ENCODE assay signal across 1 cellular context in the genomic region with DNA sequence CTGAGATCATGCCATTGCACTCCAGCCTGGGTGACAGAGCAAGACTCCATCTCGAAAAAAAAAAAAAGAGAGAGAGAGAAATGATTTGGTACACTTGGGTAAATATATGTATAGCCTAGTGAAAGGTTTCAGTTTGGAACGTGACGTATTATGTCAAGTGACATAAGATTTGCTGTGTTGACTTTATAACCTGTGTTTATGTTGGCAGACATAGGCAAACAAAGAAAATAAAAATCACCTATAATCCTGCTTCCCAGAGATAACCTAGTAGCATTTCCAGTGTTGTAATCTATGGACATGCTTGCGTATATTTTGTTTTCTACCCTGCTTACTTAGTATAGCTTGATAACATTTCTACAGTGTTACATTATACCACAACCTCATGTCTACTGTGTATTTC.
TF ChIP-seq lines count a peak whose summit lies in the region.

No MANE protein-coding gene starts in this region.

TF ChIP-seq in HepG2, 621 proteins besides CTCF, POLR2A, EP300 and RAD21 (continued from another document and continues in another):
- TF ChIP-seq PAXIP1 (CRISPR knock-in tag; conservative IDR thresholded peaks at IDR 0.05): peak; percentile 33; the same call in 1 of the 2 replicates
- TF ChIP-seq RFX3 (CRISPR knock-in tag; IDR thresholded peaks at IDR 0.05): no peak
- peak; percentile 51 for TF ChIP-seq NR2F6 (IDR thresholded peaks at IDR 0.05)
- TF ChIP-seq NR2F6 (CRISPR knock-in tag; IDR thresholded peaks at IDR 0.05): peak; percentile 8; the same call in 1 of the 2 replicates
- TF ChIP-seq, protein P1, sequence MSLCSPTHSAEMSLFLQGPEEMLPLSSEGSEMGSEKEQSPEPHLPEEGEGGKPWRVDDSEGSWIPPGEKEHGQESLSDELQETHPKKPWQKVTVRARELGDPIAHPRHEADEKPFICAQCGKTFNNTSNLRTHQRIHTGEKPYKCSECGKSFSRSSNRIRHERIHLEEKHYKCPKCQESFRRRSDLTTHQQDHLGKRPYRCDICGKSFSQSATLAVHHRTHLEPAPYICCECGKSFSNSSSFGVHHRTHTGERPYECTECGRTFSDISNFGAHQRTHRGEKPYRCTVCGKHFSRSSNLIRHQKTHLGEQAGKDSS (CRISPR knock-in tag; IDR thresholded peaks at IDR 0.05; ENCODE audit: borderline replicate concordance, low read depth): no peak
- TF ChIP-seq, protein P2, sequence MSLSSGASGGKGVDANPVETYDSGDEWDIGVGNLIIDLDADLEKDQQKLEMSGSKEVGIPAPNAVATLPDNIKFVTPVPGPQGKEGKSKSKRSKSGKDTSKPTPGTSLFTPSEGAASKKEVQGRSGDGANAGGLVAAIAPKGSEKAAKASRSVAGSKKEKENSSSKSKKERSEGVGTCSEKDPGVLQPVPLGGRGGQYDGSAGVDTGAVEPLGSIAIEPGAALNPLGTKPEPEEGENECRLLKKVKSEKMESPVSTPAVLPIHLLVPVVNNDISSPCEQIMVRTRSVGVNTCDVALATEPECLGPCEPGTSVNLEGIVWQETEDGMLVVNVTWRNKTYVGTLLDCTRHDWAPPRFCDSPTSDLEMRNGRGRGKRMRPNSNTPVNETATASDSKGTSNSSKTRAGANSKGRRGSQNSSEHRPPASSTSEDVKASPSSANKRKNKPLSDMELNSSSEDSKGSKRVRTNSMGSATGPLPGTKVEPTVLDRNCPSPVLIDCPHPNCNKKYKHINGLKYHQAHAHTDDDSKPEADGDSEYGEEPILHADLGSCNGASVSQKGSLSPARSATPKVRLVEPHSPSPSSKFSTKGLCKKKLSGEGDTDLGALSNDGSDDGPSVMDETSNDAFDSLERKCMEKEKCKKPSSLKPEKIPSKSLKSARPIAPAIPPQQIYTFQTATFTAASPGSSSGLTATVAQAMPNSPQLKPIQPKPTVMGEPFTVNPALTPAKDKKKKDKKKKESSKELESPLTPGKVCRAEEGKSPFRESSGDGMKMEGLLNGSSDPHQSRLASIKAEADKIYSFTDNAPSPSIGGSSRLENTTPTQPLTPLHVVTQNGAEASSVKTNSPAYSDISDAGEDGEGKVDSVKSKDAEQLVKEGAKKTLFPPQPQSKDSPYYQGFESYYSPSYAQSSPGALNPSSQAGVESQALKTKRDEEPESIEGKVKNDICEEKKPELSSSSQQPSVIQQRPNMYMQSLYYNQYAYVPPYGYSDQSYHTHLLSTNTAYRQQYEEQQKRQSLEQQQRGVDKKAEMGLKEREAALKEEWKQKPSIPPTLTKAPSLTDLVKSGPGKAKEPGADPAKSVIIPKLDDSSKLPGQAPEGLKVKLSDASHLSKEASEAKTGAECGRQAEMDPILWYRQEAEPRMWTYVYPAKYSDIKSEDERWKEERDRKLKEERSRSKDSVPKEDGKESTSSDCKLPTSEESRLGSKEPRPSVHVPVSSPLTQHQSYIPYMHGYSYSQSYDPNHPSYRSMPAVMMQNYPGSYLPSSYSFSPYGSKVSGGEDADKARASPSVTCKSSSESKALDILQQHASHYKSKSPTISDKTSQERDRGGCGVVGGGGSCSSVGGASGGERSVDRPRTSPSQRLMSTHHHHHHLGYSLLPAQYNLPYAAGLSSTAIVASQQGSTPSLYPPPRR (CRISPR knock-in tag; IDR thresholded peaks at IDR 0.05; ENCODE audit: borderline replicate concordance): peak; percentile 33; the same call in 1 of the 2 replicates
- peak; percentile 38; the same call in 1 of the 2 replicates for TF ChIP-seq BHLHE40 (IDR thresholded peaks at IDR 0.05; ENCODE audit: low read length)
- TF ChIP-seq RARA (CRISPR knock-in tag; IDR thresholded peaks at IDR 0.05): peak; percentile 57; the same call in 1 of the 2 replicates
- no peak for TF ChIP-seq ZNF552 (CRISPR knock-in tag; IDR thresholded peaks at IDR 0.05; ENCODE audit: borderline replicate concordance)
- TF ChIP-seq ZNF510 (CRISPR knock-in tag; IDR thresholded peaks at IDR 0.05; ENCODE audit: low read depth): no peak
- peak; percentile 56; the same call in 1 of the 2 replicates for TF ChIP-seq ISL2 (CRISPR knock-in tag; IDR thresholded peaks at IDR 0.05)
- TF ChIP-seq ZGPAT (CRISPR knock-in tag; IDR thresholded peaks at IDR 0.05): peak; percentile 30; the same call in 1 of the 2 replicates
- no peak for TF ChIP-seq ZMAT3 (CRISPR knock-in tag; conservative IDR thresholded peaks at IDR 0.05)
- peak; percentile 76; the same call in 1 of the 2 replicates for TF ChIP-seq FOXA3 (CRISPR knock-in tag; IDR thresholded peaks at IDR 0.05)
- TF ChIP-seq SAP130 (CRISPR knock-in tag; IDR thresholded peaks at IDR 0.05; ENCODE audit: low read depth): 0 out of 2 replicates have a peak, but pooled peaks have one; percentile 25
- TF ChIP-seq, protein P3, sequence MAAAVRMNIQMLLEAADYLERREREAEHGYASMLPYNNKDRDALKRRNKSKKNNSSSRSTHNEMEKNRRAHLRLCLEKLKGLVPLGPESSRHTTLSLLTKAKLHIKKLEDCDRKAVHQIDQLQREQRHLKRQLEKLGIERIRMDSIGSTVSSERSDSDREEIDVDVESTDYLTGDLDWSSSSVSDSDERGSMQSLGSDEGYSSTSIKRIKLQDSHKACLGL (CRISPR knock-in tag; IDR thresholded peaks at IDR 0.05): no peak
- no peak for TF ChIP-seq ZNF629 (CRISPR knock-in tag; conservative IDR thresholded peaks at IDR 0.05)
- TF ChIP-seq IKZF5 (CRISPR knock-in tag; IDR thresholded peaks at IDR 0.05): no peak
- TF ChIP-seq FOXA1 (IDR thresholded peaks at IDR 0.05): peak; percentile 73
- TF ChIP-seq FOXA1 (CRISPR knock-in tag; IDR thresholded peaks at IDR 0.05): peak; percentile 65
- TF ChIP-seq FOXP1 (IDR thresholded peaks at IDR 0.05): no peak
- peak; percentile 74 for TF ChIP-seq FOXP1 (CRISPR knock-in tag; IDR thresholded peaks at IDR 0.05)
- TF ChIP-seq, protein P4, sequence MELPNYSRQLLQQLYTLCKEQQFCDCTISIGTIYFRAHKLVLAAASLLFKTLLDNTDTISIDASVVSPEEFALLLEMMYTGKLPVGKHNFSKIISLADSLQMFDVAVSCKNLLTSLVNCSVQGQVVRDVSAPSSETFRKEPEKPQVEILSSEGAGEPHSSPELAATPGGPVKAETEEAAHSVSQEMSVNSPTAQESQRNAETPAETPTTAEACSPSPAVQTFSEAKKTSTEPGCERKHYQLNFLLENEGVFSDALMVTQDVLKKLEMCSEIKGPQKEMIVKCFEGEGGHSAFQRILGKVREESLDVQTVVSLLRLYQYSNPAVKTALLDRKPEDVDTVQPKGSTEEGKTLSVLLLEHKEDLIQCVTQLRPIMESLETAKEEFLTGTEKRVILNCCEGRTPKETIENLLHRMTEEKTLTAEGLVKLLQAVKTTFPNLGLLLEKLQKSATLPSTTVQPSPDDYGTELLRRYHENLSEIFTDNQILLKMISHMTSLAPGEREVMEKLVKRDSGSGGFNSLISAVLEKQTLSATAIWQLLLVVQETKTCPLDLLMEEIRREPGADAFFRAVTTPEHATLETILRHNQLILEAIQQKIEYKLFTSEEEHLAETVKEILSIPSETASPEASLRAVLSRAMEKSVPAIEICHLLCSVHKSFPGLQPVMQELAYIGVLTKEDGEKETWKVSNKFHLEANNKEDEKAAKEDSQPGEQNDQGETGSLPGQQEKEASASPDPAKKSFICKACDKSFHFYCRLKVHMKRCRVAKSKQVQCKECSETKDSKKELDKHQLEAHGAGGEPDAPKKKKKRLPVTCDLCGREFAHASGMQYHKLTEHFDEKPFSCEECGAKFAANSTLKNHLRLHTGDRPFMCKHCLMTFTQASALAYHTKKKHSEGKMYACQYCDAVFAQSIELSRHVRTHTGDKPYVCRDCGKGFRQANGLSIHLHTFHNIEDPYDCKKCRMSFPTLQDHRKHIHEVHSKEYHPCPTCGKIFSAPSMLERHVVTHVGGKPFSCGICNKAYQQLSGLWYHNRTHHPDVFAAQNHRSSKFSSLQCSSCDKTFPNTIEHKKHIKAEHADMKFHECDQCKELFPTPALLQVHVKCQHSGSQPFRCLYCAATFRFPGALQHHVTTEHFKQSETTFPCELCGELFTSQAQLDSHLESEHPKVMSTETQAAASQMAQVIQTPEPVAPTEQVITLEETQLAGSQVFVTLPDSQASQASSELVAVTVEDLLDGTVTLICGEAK (IDR thresholded peaks at IDR 0.05): no peak
- TF ChIP-seq, protein P4 (CRISPR knock-in tag; IDR thresholded peaks at IDR 0.05): no peak
- no peak for TF ChIP-seq E2F1 (CRISPR knock-in tag; IDR thresholded peaks at IDR 0.05)
- peak; percentile 44; the same call in 1 of the 2 replicates for TF ChIP-seq THAP11 (CRISPR knock-in tag; IDR thresholded peaks at IDR 0.05)
- TF ChIP-seq, protein P5, sequence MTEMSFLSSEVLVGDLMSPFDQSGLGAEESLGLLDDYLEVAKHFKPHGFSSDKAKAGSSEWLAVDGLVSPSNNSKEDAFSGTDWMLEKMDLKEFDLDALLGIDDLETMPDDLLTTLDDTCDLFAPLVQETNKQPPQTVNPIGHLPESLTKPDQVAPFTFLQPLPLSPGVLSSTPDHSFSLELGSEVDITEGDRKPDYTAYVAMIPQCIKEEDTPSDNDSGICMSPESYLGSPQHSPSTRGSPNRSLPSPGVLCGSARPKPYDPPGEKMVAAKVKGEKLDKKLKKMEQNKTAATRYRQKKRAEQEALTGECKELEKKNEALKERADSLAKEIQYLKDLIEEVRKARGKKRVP (CRISPR knock-in tag; IDR thresholded peaks at IDR 0.05): peak in 1 of 2 experiments; percentile 86; a peak in 2 of 4 replicates
- TF ChIP-seq ZNF136 (CRISPR knock-in tag; IDR thresholded peaks at IDR 0.05; ENCODE audit: low read depth): no peak
- TF ChIP-seq KLF12 (CRISPR knock-in tag; IDR thresholded peaks at IDR 0.05; ENCODE audit: borderline replicate concordance): no peak
- peak; percentile 36; the same call in 1 of the 2 replicates for TF ChIP-seq CREM (IDR thresholded peaks at IDR 0.05)
- TF ChIP-seq CREM (CRISPR knock-in tag; IDR thresholded peaks at IDR 0.05): no peak
